Comparison of ENCODE assay signal across 9 cellular contexts in the genomic region with DNA sequence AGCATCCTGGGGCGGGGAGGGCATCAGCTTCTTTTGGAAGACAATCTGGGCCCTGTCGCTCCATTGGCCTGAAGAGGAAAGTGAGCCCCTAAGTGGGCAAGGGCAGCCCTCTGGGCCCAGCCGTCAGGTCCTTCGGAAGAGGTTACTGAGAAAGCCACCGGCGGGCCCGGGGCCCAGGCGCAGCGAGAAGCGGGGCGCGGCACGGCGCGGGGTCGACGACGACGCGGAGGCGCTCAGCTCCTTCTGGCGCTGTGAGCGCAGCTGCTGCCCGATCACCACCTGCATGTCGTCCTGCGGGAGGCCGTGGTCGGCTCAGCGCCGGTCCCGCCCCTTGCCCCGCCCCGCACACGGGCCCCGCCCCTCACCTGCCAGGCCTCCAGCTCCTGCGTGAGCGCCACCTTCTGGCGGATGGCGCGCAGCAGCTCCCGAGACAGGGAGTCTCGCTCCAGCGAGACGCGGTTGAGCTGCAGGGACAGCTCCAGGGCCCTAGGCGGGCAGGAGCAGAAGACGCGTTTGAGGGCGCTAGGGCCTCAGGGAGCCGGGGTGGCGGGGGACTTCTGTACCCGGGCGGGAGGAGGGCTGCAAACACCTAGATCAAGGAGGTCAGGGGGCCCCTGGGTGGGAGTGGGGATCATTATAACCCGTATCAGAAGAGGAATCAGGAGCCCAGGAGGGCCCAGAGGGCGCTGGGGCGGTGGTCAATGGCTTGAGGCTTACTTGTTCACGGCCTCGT. TPM values are rescaled to one million over a fixed set of nuclear protein-coding genes. Genes with fewer than 3 reads are reported as not detected.
DNase-seq lines count a peak whose midpoint lies in the region; ATAC-seq, FAIRE-seq and TF ChIP-seq lines count a peak whose summit lies in the region.
"Had no signal": no experiment of that assay in that cellular context is flagged by ENCODE, and none has a peak within 500 bp of the region (broad histone marks: within the 10 kb centered on the region; RNA-seq: fewer than 3 reads in every experiment).

No MANE protein-coding gene starts in this region.

- in situ Hi-C loops in transverse colon (cut with MboI; ENCODE audit: low pct_ligation_motif_present in 1 of 4, low pct_unique_long_range_greater_than_20kb in 1 of 4, low sequenced_read_pairs in 3 of 4), result loop anchor here in 1 of 4 donors (25.0 kb wide), 1 partner anchor 109 kb away; a partner anchor contains a TSS

- no peaks in the 10 kb centered on the region for H3K27me3 ChIP-seq in Karpas-422 (ENCODE audit: low read length)
- peaks cover 2% of the 10 kb centered on the region for H3K27me3 ChIP-seq in ovary
- H3K27me3 ChIP-seq in transverse colon, result peaks cover 40% of the 10 kb centered on the region

- no peak for FAIRE-seq in frontal cortex (lab: Jason Lieb, UNC)
- FAIRE-seq: islet of Langerhans had no signal

- H3K79me2 ChIP-seq in Karpas-422 (ENCODE audit: low read length), result peaks cover 4% of the 10 kb centered on the region

- no peak overlapping the region for H2AFZ ChIP-seq in Karpas-422 (ENCODE audit: low read length)

- H3K4me2 ChIP-seq in Karpas-422 (ENCODE audit: low read depth, low read length, poor library complexity, severe bottlenecking), result peak overlapping the region; percentile 53

- H3K9me3 ChIP-seq in Karpas-422 (ENCODE audit: low read length), result no peaks in the 10 kb centered on the region
- H3K9me3 ChIP-seq in ovary, result no peaks in the 10 kb centered on the region
- no peaks in the 10 kb centered on the region for H3K9me3 ChIP-seq in transverse colon

- H3K9me2 ChIP-seq in Karpas-422 (replicated peaks; ENCODE audit: insufficient read depth, low read length), result no peaks in the 10 kb centered on the region

- ATAC-seq in HG03520 (IDR thresholded peaks at IDR 0.05; ENCODE audit: unreplicated experiment), result no peak

- H3K4me3 ChIP-seq in Karpas-422 (ENCODE audit: low read length) (no peak overlapping the region), ovary (no peak overlapping the region), transverse colon (peak overlapping the region in 1 of 4 donors; percentile 20)

- H3K4me1 ChIP-seq in Karpas-422 (ENCODE audit: low read length), result peaks cover 20% of the 10 kb centered on the region
- peaks cover 4% of the 10 kb centered on the region for H3K4me1 ChIP-seq in ovary (ENCODE audit: insufficient read depth)
- peaks cover 2 to 58% (median 29%) of the 10 kb centered on the region in 4 donors for H3K4me1 ChIP-seq in transverse colon

- TF ChIP-seq POLR2A in ovary (IDR thresholded peaks at IDR 0.05), result no peak
- TF ChIP-seq POLR2A in transverse colon (IDR thresholded peaks at IDR 0.05), result peak; percentile 34

- no peak overlapping the region for H3K27ac ChIP-seq in Karpas-422 (ENCODE audit: low read length)
- no peak overlapping the region for H3K27ac ChIP-seq in ovary
- H3K27ac ChIP-seq in transverse colon, result peak overlapping the region; percentile 31 to 43 (median 36)

- TF ChIP-seq EP300 in ovary (IDR thresholded peaks at IDR 0.05) (no peak), transverse colon (IDR thresholded peaks at IDR 0.05; ENCODE audit: low read depth) (no peak)

- peak overlapping the region; percentile 30; the same call in 1 of the 2 replicates for H3K9ac ChIP-seq in Karpas-422 (ENCODE audit: low read length)

- 8 to 27% (median 12%) methylated on average over 12 to 58 of the region's 58 CpGs for WGBS in ovary, 3 donors
- WGBS in transverse colon (ENCODE audit: low coverage in 1 of 2), 2 donors, result 10% methylated on average over 45 of the region's 58 CpGs; no CpG with 5 or more reads in 1 of the 2 donors

- intact Hi-C loops in ovary (cut with DNase I), result loop anchor here in 1 of 4 donors (10.0 kb wide), 1 partner anchor 257 kb away; a partner anchor contains a TSS
- intact Hi-C loops in transverse colon (cut with DNase I; ENCODE audit: low total_unique reads), result no loop called here

- H4K20me1 ChIP-seq in Karpas-422 (ENCODE audit: insufficient read depth, low read depth, low read length), result 0 out of 2 replicates have a peak, but pooled peaks cover 12% of the 10 kb centered on the region

- H3K36me3 ChIP-seq in Karpas-422 (ENCODE audit: insufficient read depth, low read length) (no peaks in the 10 kb centered on the region; the same call in 1 of the 2 replicates), ovary (no peaks in the 10 kb centered on the region), transverse colon (no peaks in the 10 kb centered on the region)

- peak; percentile 28 for DNase-seq in GM04504 (ENCODE audit: low read depth)
- peak; percentile 96 for DNase-seq in Karpas-422
- peak; percentile 97 for DNase-seq in RPMI8226
- DNase-seq in activated effector memory CD4-positive, alpha-beta T cell treated with Interleukin-2 at 50 U/mL for 16 hours, result peak; percentile 79
- DNase-seq in frontal cortex (ENCODE audit: low spot score in 2 of 2), result peak; percentile 81 to 87
- peak; percentile 75 to 89 (median 84) for DNase-seq in ovary
- peak; percentile 93 for DNase-seq in transverse colon

- TF ChIP-seq CTCF in ovary (IDR thresholded peaks at IDR 0.05), result peak; percentile 45 to 61 (median 60)
- peak; percentile 62 to 93 (median 82) for TF ChIP-seq CTCF in transverse colon (IDR thresholded peaks at IDR 0.05)

RNA-seq across cellular contexts. Expression of a gene that starts 4.3 kb away (rescaled TPM):
- total RNA-seq in Karpas-422 (2014; rRNA removed; shearing (Covaris generic); ENCODE audit: low replicate concordance), result 20.0 and 35.8 TPM in 2 replicates
- total RNA-seq in frontal cortex (6.1 TPM), ovary (10 to 100 TPM in 6 of 7 donors, 1 to 10 TPM in 1; 6.7 to 21.0 (median 15.6) TPM), transverse colon (10 to 100 TPM; 10.1 to 42.8 (median 17.6) TPM)
- polyA plus RNA-seq in ovary, result 10 to 100 TPM in 1 of 2 donors, 1 to 10 TPM in 1; 3.5 to 14.3 TPM

RNA-seq across cellular contexts. Expression of a gene that starts 4.4 kb away (rescaled TPM):
- total RNA-seq in Karpas-422 (2014; rRNA removed; shearing (Covaris generic); ENCODE audit: low replicate concordance), result 51.7 and 67.8 TPM in 2 replicates
- total RNA-seq in frontal cortex, result 15.5 TPM
- 10 to 100 TPM; 15.9 to 73.1 (median 55.1) TPM for total RNA-seq in ovary
- 10 to 100 TPM; 27.5 to 82.0 TPM for polyA plus RNA-seq in ovary
- total RNA-seq in transverse colon, result 10 to 100 TPM in 2 of 4 donors, 1 to 10 TPM in 2; 4.4 to 35.4 (median 17.5) TPM

RNA-seq across cellular contexts. Expression of a gene that starts 8.0 kb away (rescaled TPM):
- total RNA-seq in Karpas-422 (2014; rRNA removed; shearing (Covaris generic); ENCODE audit: low replicate concordance), result 4.9 and 9.4 TPM in 2 replicates
- total RNA-seq in frontal cortex (0.82 TPM), ovary (10 to 100 TPM in 2 of 7 donors, 1 to 10 TPM in 5; 3.7 to 52.5 (median 8.6) TPM), transverse colon (10 to 100 TPM; 13.3 to 50.5 (median 19.9) TPM)
- 1 to 10 TPM; 7.9 to 8.1 TPM for polyA plus RNA-seq in ovary

RNA-seq across cellular contexts. Expression of a gene that starts 8.6 kb away (rescaled TPM):
- total RNA-seq in Karpas-422 (2014; rRNA removed; shearing (Covaris generic); ENCODE audit: low replicate concordance), result not detected in 2 replicates
- not detected for total RNA-seq in frontal cortex
- 10 to 100 TPM in 1 of 7 donors, 1 to 10 TPM in 2, under 1 TPM in 2, not detected in 2; 0.89 to 21.9 (median 1.7) TPM for total RNA-seq in ovary
- polyA plus RNA-seq in ovary, result under 1 TPM in 1 of 2 donors, not detected in 1; 0.02 TPM
- 100 to 1,000 TPM; 123 to 357 (median 167) TPM for total RNA-seq in transverse colon

RNA-seq across cellular contexts. Expression of a gene that starts 10.2 kb away (rescaled TPM):
- total RNA-seq in Karpas-422 (2014; rRNA removed; shearing (Covaris generic); ENCODE audit: low replicate concordance), result not detected in 2 replicates
- total RNA-seq in frontal cortex (0.41 TPM), ovary (1 to 10 TPM in 1 of 7 donors, not detected in 6; 1.8 TPM), transverse colon (not detected)
- not detected for polyA plus RNA-seq in ovary

Comparison
In these comparisons a context has a peak if more than half of its experiments do, and no peak if none do; other contexts are left out.
1. DNase-seq: peak in every context shown above with its lines; median percentile 97 in RPMI8226; 96 in Karpas-422; 93 in transverse colon; 84 in frontal cortex; 84 in ovary; 79 in activated effector memory CD4-positive, alpha-beta T cell treated with Interleukin-2 at 50 U/mL for 16 hours; 28 in GM04504.
2. H3K27ac ChIP-seq: peak in transverse colon (4 of 4); none in Karpas-422 (single experiment) and ovary (0 of 2).